ENCODE assay signal across 7 cellular contexts in the genomic region with DNA sequence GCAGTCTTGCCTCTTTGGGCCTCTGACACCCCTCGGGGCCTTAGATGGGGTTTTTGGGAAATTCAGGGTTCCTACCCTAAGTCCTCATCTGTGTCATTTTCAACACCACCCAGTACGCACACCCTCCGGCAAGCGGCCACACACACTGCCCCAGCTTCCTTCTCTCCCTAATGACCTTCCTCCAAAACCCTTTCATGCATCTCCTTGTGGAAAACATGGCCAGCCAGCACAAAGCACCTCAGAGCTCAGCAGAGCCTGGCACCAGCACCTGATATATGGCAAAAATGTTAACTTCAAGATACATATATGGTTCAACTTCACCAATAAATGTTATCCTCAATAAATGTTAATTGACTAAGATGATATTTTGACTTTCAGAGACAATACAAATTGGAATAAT. TPM values are rescaled to one million over a fixed set of nuclear protein-coding genes. Genes with fewer than 3 reads are reported as not detected.
"Had no signal": no experiment of that assay in that cellular context is flagged by ENCODE, and none has a peak within 500 bp of the region (broad histone marks: within the 10 kb centered on the region; RNA-seq: fewer than 3 reads in every experiment).

No MANE protein-coding gene starts in this region.

RNA-seq across cellular contexts. Expression of a gene that starts 59.3 kb away (rescaled TPM):
- total RNA-seq: GM23248, H4, H7, HFFc6, HT1080, IMR-90, K562 had no signal
- polyA plus RNA-seq: GM23248, IMR-90, K562 had no signal
